In genomic region chr18:8910186-8910585, GRCh38 we compare ENCODE assay signal across 17 cellular contexts.
"Had no signal": no experiment of that assay in that cellular context is flagged by ENCODE, and none has a peak within 500 bp of the region (broad histone marks: within the 10 kb centered on the region; RNA-seq: fewer than 3 reads in every experiment).

No MANE protein-coding gene starts in this region.

- H3K4me3 Mint-ChIP-seq: activated CD4-positive, alpha-beta memory T cell treated with anti-CD3 and anti-CD28 coated beads, Interleukin-2, amount 10 ng/mL, durations not matched to agents 7 days and 5 days; activated CD4-positive, alpha-beta T cell treated with anti-CD3 and anti-CD28 coated beads for 36 hours; activated T-cell treated with anti-CD3 and anti-CD28 coated beads, Interleukin-2, amount 50 U/mL, for 24 hours; endodermal cell; stimulated activated naive CD8-positive, alpha-beta T cell treated with anti-CD3 and anti-CD28 coated beads, Interleukin-15, amount 100 ng/mL, for 72 hours; type B pancreatic cell had no signal

- ATAC-seq: activated CD4-positive, alpha-beta T cell treated with anti-CD3 and anti-CD28 coated beads for 36 hours; left lobe of liver; naive thymus-derived CD8-positive, alpha-beta T cell; stimulated activated naive CD8-positive, alpha-beta T cell treated with anti-CD3 and anti-CD28 coated beads, Interleukin-15, amount 100 ng/mL, for 72 hours had no signal

- H3K27me3 ChIP-seq: adrenal gland, neutrophil had no signal

- DNase-seq: activated CD4-positive, alpha-beta memory T cell treated with anti-CD3 and anti-CD28 coated beads, Interleukin-2, amount 10 ng/mL, durations not matched to agents 7 days and 5 days; activated CD4-positive, alpha-beta T cell treated with anti-CD3 and anti-CD28 coated beads for 36 hours; activated effector memory CD4-positive, alpha-beta T cell treated with Interleukin-2 at 50 U/mL for 16 hours; activated naive CD4-positive, alpha-beta T cell treated with anti-CD3 and anti-CD28 coated beads, Interleukin-2, amount 50 U/mL, for 16 hours; activated T-cell treated with anti-CD3 and anti-CD28 coated beads, Interleukin-2, amount 50 U/mL, for 24 hours; adrenal gland; endodermal cell; islet precursor cell; naive thymus-derived CD8-positive, alpha-beta T cell; stimulated activated CD4-positive, alpha-beta T cell treated with anti-CD3 and anti-CD28 coated beads, Interleukin-15, amount 100 ng/mL, for 24 hours; stimulated activated CD4-positive, alpha-beta T cell treated with anti-CD3 and anti-CD28 coated beads, Interleukin-4, amount 100 ng/mL, for 4 hours; stimulated activated CD8-positive, alpha-beta memory T cell treated with anti-CD3 and anti-CD28 coated beads, Interleukin-4, amount 100 ng/mL, for 48 hours; stimulated activated naive CD8-positive, alpha-beta T cell treated with anti-CD3 and anti-CD28 coated beads, Interleukin-15, amount 100 ng/mL, for 72 hours; WERI-Rb-1 had no signal

- H3K36me3 ChIP-seq: adrenal gland, neutrophil, WERI-Rb-1 had no signal

- H3K27ac Mint-ChIP-seq: activated CD4-positive, alpha-beta memory T cell treated with anti-CD3 and anti-CD28 coated beads, Interleukin-2, amount 10 ng/mL, durations not matched to agents 7 days and 5 days; activated CD4-positive, alpha-beta T cell treated with anti-CD3 and anti-CD28 coated beads for 36 hours; activated T-cell treated with anti-CD3 and anti-CD28 coated beads, Interleukin-2, amount 50 U/mL, for 24 hours; endodermal cell; naive thymus-derived CD8-positive, alpha-beta T cell; stimulated activated naive CD8-positive, alpha-beta T cell treated with anti-CD3 and anti-CD28 coated beads, Interleukin-15, amount 100 ng/mL, for 72 hours; type B pancreatic cell had no signal

- H3K27ac ChIP-seq: adrenal gland, neutrophil, WERI-Rb-1 had no signal

- H3K4me1 ChIP-seq: adrenal gland had no signal

- H3K9me3 ChIP-seq: neutrophil had no signal

- H3K4me3 ChIP-seq: adrenal gland had no signal

- H3K27me3 Mint-ChIP-seq: stimulated activated naive CD8-positive, alpha-beta T cell treated with anti-CD3 and anti-CD28 coated beads, Interleukin-15, amount 100 ng/mL, for 72 hours; type B pancreatic cell had no signal

- H3K4me1 Mint-ChIP-seq: activated CD4-positive, alpha-beta T cell treated with anti-CD3 and anti-CD28 coated beads for 36 hours; stimulated activated naive CD8-positive, alpha-beta T cell treated with anti-CD3 and anti-CD28 coated beads, Interleukin-15, amount 100 ng/mL, for 72 hours had no signal
